Comparison of ENCODE assay signal across 2 cellular contexts in the genomic region with DNA sequence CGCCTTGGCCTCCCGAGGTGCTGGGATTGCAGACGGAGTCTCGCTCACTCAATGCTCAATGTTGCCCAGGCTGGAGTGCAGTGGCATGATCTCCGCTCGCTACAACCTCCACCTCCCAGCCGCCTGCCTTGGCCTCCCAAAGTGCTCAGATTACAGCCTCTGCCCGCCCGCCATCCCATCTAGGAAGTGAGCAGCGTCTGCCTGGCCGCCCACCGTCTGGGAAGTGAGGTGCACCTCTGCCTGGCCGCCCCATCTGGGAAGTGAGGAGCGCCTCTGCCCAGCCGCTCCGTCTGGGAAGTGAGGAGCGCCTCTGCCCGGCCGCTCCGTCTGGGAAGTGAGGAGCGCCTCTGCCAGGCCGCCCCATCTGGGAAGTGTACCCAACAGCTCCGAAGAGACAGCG. TPM values are rescaled to one million over a fixed set of nuclear protein-coding genes. Genes with fewer than 3 reads are reported as not detected.
"Had no signal": no experiment of that assay in that cellular context is flagged by ENCODE, and none has a peak within 500 bp of the region (broad histone marks: within the 10 kb centered on the region; RNA-seq: fewer than 3 reads in every experiment).

No MANE protein-coding gene starts in this region.

RNA-seq across cellular contexts. Expression of gene DRD2, which starts 48.7 kb away (rescaled TPM):
- total RNA-seq: G401, GM12878 had no signal
